In genomic region chr1:41726899-41727748, GRCh38 we compare ENCODE assay signal across 8 cellular contexts.
A peak's percentile ranks its signal among the peaks of the same experiment; 100 is the strongest.
DNase-seq lines count a peak whose midpoint lies in the region; ATAC-seq and TF ChIP-seq lines count a peak whose summit lies in the region.

No MANE protein-coding gene starts in this region.

- 58 to 67% methylated on average over 19 to 24 of the region's 24 CpGs for WGBS in testis, 2 donors

- no peaks in the 10 kb centered on the region for H3K27me3 ChIP-seq in testis

- no peak for TF ChIP-seq POLR2A in testis (IDR thresholded peaks at IDR 0.05)

- H3K4me3 ChIP-seq in testis (no peak overlapping the region), coronary artery (no peak overlapping the region)

- H3K27me3 Mint-ChIP-seq in T-helper 1 cell treated with Interleukin-12 subunit alpha and Interleukin-12 subunit beta and Interleukin-4 antibody, amounts not matched to agents 30 μg/mL and 1 μg/mL, for 36 hours (ENCODE audit: low read depth) = no peaks in the 10 kb centered on the region

- no peak for TF ChIP-seq CTCF in testis (IDR thresholded peaks at IDR 0.05)
- TF ChIP-seq CTCF in coronary artery (IDR thresholded peaks at IDR 0.05) = no peak

- peaks cover 4% of the 10 kb centered on the region for H3K9me3 Mint-ChIP-seq in T-helper 1 cell treated with Interleukin-12 subunit alpha and Interleukin-12 subunit beta and Interleukin-4 antibody, amounts not matched to agents 30 μg/mL and 1 μg/mL, for 36 hours

- no peak overlapping the region for H3K27ac ChIP-seq in testis
- H3K27ac ChIP-seq in coronary artery = peak overlapping the region in 1 of 2 donors; percentile 17

- peak; percentile 33 for ATAC-seq in HG03135 (IDR thresholded peaks at IDR 0.05; ENCODE audit: unreplicated experiment)
- peak; percentile 77 for ATAC-seq in left ventricle myocardium superior
- ATAC-seq in HG03571 (IDR thresholded peaks at IDR 0.05; ENCODE audit: unreplicated experiment) = no peak

- H3K4me1 ChIP-seq in testis = peaks cover 20% of the 10 kb centered on the region

- no peaks in the 10 kb centered on the region for H3K9me3 ChIP-seq in testis

- peak overlapping the region; percentile 62 for H3K27ac Mint-ChIP-seq in T-helper 1 cell treated with Interleukin-12 subunit alpha and Interleukin-12 subunit beta and Interleukin-4 antibody, amounts not matched to agents 30 μg/mL and 1 μg/mL, for 36 hours

- peaks cover 43% of the 10 kb centered on the region for H3K4me1 Mint-ChIP-seq in T-helper 1 cell treated with Interleukin-12 subunit alpha and Interleukin-12 subunit beta and Interleukin-4 antibody, amounts not matched to agents 30 μg/mL and 1 μg/mL, for 36 hours (ENCODE audit: low read depth)

- DNase-seq in NCI-H526 (lab: John Stamatoyannopoulos, UW) = peak; percentile 21 to 46
- DNase-seq in NCI-H526 treated with DMSO at 0.1 percent for 48 hours (lab: John Stamatoyannopoulos, UW) = no peak
- DNase-seq in left ventricle myocardium superior = peak; percentile 77
- DNase-seq in testis = peak; percentile 25
- DNase-seq in coronary artery (ENCODE audit: low spot score) = no peak

- H3K4me3 Mint-ChIP-seq in T-helper 1 cell treated with Interleukin-12 subunit alpha and Interleukin-12 subunit beta and Interleukin-4 antibody, amounts not matched to agents 30 μg/mL and 1 μg/mL, for 36 hours = peak overlapping the region; percentile 66

- no peaks in the 10 kb centered on the region for H3K36me3 ChIP-seq in testis (ENCODE audit: low read depth, missing control alignments)

- intact Hi-C loops in left ventricle myocardium superior (cut with micrococcal nuclease) (no loop called here), testis (cut with DNase I; ENCODE audit: low total_unique reads) (no loop called here)

- no peaks in the 10 kb centered on the region for H3K36me3 Mint-ChIP-seq in T-helper 1 cell treated with Interleukin-12 subunit alpha and Interleukin-12 subunit beta and Interleukin-4 antibody, amounts not matched to agents 30 μg/mL and 1 μg/mL, for 36 hours (ENCODE audit: low read depth)

Comparison
In these comparisons a context has a peak if more than half of its experiments do, and no peak if none do; other contexts are left out.
1. DNase-seq: peak in NCI-H526 (2 of 2), left ventricle myocardium superior (single experiment) and testis (single experiment); none in NCI-H526 treated with DMSO at 0.1 percent for 48 hours (single experiment) and coronary artery (single experiment).